ENCODE assay signal across 8 cellular contexts in genomic region chr10:103712898-103713498, GRCh38.
A peak's percentile ranks its signal among the peaks of the same experiment; 100 is the strongest.
DNase-seq lines count a peak whose midpoint lies in the region; ATAC-seq and TF ChIP-seq lines count a peak whose summit lies in the region.

No MANE protein-coding gene starts in this region.

- peak; percentile 88 for DNase-seq in ELF-1 (ENCODE audit: low read depth, low spot score)
- DNase-seq in HEK293T (ENCODE audit: extremely low spot score) = peak; percentile 88
- peak; percentile 44 for DNase-seq in NCI-H345 (lab: John Stamatoyannopoulos, UW)
- DNase-seq in activated CD4-positive, alpha-beta T cell treated with anti-CD3 and anti-CD28 coated beads for 1 hour = peak; percentile 71
- DNase-seq in cerebellar cortex (ENCODE audit: low spot score) = peak; percentile 89
- peak; percentile 57 to 87 for DNase-seq in left colon
- DNase-seq in stimulated activated CD4-positive, alpha-beta T cell treated with anti-CD3 and anti-CD28 coated beads, Interleukin-4, amount 100 ng/mL, for 4 hours = peak; percentile 69 to 80

- POLR2A ChIA-PET in HEK293T (lab: Yijun Ruan, JAX) = interaction anchor here (1.2 kb wide), 1 partner anchor 142 kb away, joined by 3 read pairs; no protein-coding TSS in a partner anchor

- intact Hi-C loops in left colon (cut with DNase I, micrococcal nuclease) = loop anchor here in 1 of 2 donors (2.0 kb wide), 1 partner anchor 146 kb away; no protein-coding TSS in a partner anchor

- CTCF ChIA-PET in HEK293T (lab: Yijun Ruan, JAX) = interaction anchor here (0.6 to 2.8 kb wide), 13 partner anchors 14 to 585 kb away, joined by 3 to 18 read pairs (median 3); no protein-coding TSS in a partner anchor

- peak; percentile 66 for ATAC-seq in left colon
- ATAC-seq in HG03095 (IDR thresholded peaks at IDR 0.05; ENCODE audit: unreplicated experiment) = no peak

TF ChIP-seq in HEK293T, 16 proteins besides CTCF, POLR2A, EP300 and RAD21:
- no peak for TF ChIP-seq ZNF384 (IDR thresholded peaks at IDR 0.05)
- TF ChIP-seq PKNOX1 (IDR thresholded peaks at IDR 0.05) = peak; percentile 54; the same call in 1 of the 2 replicates
